ENCODE assay signal across 7 cellular contexts in the genomic region with DNA sequence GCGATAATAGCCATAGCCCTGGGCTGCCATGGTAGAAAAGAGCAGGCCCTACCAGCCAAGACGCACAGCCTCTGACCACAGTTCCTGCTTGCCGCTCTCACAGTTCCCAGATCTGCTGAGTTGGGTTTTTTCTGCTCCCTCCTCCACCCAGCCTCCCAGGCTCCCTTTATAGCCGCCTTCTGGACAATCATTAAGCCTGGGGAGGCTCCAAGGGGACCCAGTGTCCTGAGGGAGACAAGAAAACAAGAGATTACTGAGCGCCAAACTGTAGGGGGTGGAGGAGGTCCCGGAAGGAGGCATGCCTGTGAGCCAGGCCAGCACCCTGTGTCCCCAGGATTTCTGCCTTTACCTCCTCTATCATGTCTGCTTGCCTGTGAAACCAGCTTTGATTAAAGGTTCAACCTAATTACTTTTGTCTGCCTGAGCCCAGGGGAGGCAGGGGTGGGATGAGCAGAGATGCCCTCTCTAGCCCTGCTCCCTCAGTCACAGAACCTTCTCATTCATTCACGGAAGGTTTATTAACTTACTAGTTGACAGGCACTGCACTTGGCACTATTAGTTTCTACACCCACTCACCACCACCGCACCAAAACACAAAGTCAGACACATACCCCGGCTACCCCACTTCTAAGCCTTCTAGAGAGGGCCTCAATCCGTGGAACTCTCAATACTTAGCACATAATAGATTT. TPM values are rescaled to one million over a fixed set of nuclear protein-coding genes. Genes with fewer than 3 reads are reported as not detected.
DNase-seq lines count a peak whose midpoint lies in the region; ATAC-seq and TF ChIP-seq lines count a peak whose summit lies in the region.

No MANE protein-coding gene starts in this region.

- H3K4me3 ChIP-seq in esophagus (ENCODE audit: low read depth in 1 of 2, low read length in 2 of 2) (peak overlapping the region; percentile 57 to 82), neuronal stem cell (ENCODE audit: low read length in 2 of 2) (peak overlapping the region; percentile 88 to 89)

- no peaks in the 10 kb centered on the region for H3K27me3 Mint-ChIP-seq in WTC11 (ENCODE audit: low read depth)

- peak overlapping the region; percentile 78 for H3K27ac Mint-ChIP-seq in WTC11

- no peak overlapping the region for H3K4ac ChIP-seq in neuronal stem cell (ENCODE audit: low read length)

- peaks cover 19% of the 10 kb centered on the region for H3K79me1 ChIP-seq in neuronal stem cell (ENCODE audit: low read depth, low read length)

- peak overlapping the region; percentile 5 for H3K23ac ChIP-seq in neuronal stem cell (ENCODE audit: low read depth, low read length, poor library complexity)

- no peak overlapping the region for H4K91ac ChIP-seq in neuronal stem cell (ENCODE audit: low read depth, low read length, poor library complexity)

- H3K9me3 Mint-ChIP-seq in WTC11: no peaks in the 10 kb centered on the region

- CTCF ChIA-PET in WTC11 (lab: Charles Lee): interaction anchor here (1.0 to 2.7 kb wide), 3 partner anchors 12 to 117 kb away, joined by 3 to 10 read pairs (median 6); a partner anchor contains a TSS

- H2BK15ac ChIP-seq in neuronal stem cell (ENCODE audit: low read length): no peak overlapping the region

- H3K4me1 ChIP-seq in esophagus (ENCODE audit: control insufficient read depth in 2 of 2, insufficient read depth in 2 of 2, low read length in 1 of 2) (peaks cover 4 to 14% of the 10 kb centered on the region in 2 donors), neuronal stem cell (ENCODE audit: control insufficient read depth in 2 of 2, insufficient read depth in 1 of 2, low read depth in 1 of 2, low read length in 2 of 2) (peaks cover 6 to 12% of the 10 kb centered on the region in 2 donors)

- H3K27me3 ChIP-seq in esophagus (ENCODE audit: control insufficient read depth in 1 of 2, insufficient read depth in 2 of 2, low read length in 2 of 2) (no peaks in the 10 kb centered on the region), neuronal stem cell (ENCODE audit: control insufficient read depth in 3 of 3, insufficient read depth in 3 of 3, low read depth in 1 of 3, low read length in 3 of 3) (no peaks in the 10 kb centered on the region)

- peak overlapping the region; percentile 88 for H3K4me2 ChIP-seq in neuronal stem cell (ENCODE audit: insufficient read depth, low read length, poor library complexity, severe bottlenecking)

- peak overlapping the region; percentile 82 for H2AK5ac ChIP-seq in neuronal stem cell (ENCODE audit: low read depth, low read length)

- H2BK12ac ChIP-seq in neuronal stem cell (ENCODE audit: low read length): no peak overlapping the region

- peaks cover 30% of the 10 kb centered on the region for H3K36me3 Mint-ChIP-seq in WTC11

- H3K4me1 Mint-ChIP-seq in WTC11: peaks cover 19% of the 10 kb centered on the region

- H2BK120ac ChIP-seq in neuronal stem cell (ENCODE audit: low read depth, low read length): no peak overlapping the region

- no peak overlapping the region for H3K14ac ChIP-seq in neuronal stem cell (ENCODE audit: low read length)

- H4K8ac ChIP-seq in neuronal stem cell (ENCODE audit: low read depth, low read length): no peak overlapping the region

- whole genome bisulfite sequencing in esophagus, 2 donors: 33 to 54% methylated on average over 10 of the region's 10 CpGs
- no CpG with 5 or more reads among the region's 10 CpGs for WGBS in neuronal stem cell (ENCODE audit: extremely low coverage in 2 of 2, insufficient read length in 2 of 2, insufficient replicate concordance in 1 of 2), 2 donors

- peak overlapping the region; percentile 9 for H3K18ac ChIP-seq in neuronal stem cell (ENCODE audit: low read length)

- POLR2A ChIA-PET in WTC11 (lab: Charles Lee): interaction anchor here (1.5 to 1.9 kb wide), 2 partner anchors 10 to 11 kb away, joined by 4 to 5 read pairs; a partner anchor contains a TSS

- H3K27ac ChIP-seq in esophagus (ENCODE audit: low read depth in 2 of 2, low read length in 1 of 2): peak overlapping the region; percentile 42 to 92
- H3K27ac ChIP-seq in neuronal stem cell (replicated peaks; ENCODE audit: low read length): no peak overlapping the region

- H3K9ac ChIP-seq in neuronal stem cell (ENCODE audit: low read depth, low read length, poor library complexity): peak overlapping the region; percentile 47

- H3K4me3 Mint-ChIP-seq in WTC11: peak overlapping the region; percentile 76

- peak overlapping the region; percentile 97 for H2AFZ ChIP-seq in neuronal stem cell (ENCODE audit: low read length)

- no peak for TF ChIP-seq CTCF in WTC11 (IDR thresholded peaks at IDR 0.05)

- no peaks in the 10 kb centered on the region for H3K9me3 ChIP-seq in esophagus (ENCODE audit: control insufficient read depth in 2 of 2, insufficient read depth in 1 of 2, low read depth in 1 of 2, low read length in 1 of 2)
- H3K9me3 ChIP-seq in neuronal stem cell (replicated peaks in 1 of 2; ENCODE audit: control insufficient read depth in 2 of 2, insufficient read depth in 1 of 2, low read depth in 1 of 2, low read length in 2 of 2): no peaks in the 10 kb centered on the region

- no peak overlapping the region for H2BK5ac ChIP-seq in neuronal stem cell (ENCODE audit: low read length)

- DNase-seq in WTC11 (ENCODE audit: low spot score) (no peak), neuronal stem cell (ENCODE audit: low spot score) (no peak), NCI-H774 (lab: John Stamatoyannopoulos, UW) (no peak), SIG-M5 treated with dmso at 0.1 percent for 504 hours (lab: John Stamatoyannopoulos, UW; ENCODE audit: unreplicated experiment) (no peak)

- H3K36me3 ChIP-seq in esophagus (ENCODE audit: control insufficient read depth in 2 of 2, insufficient read depth in 2 of 2, low read length in 1 of 2): peaks cover 5 to 11% of the 10 kb centered on the region in 2 donors
- H3K36me3 ChIP-seq in neuronal stem cell (replicated peaks in 1 of 2; ENCODE audit: control insufficient read depth in 2 of 2, insufficient read depth in 2 of 2, low read length in 2 of 2): peaks cover 37 to 47% of the 10 kb centered on the region in 2 donors

- peak; percentile 11 for ATAC-seq in GM18861 (IDR thresholded peaks at IDR 0.05; ENCODE audit: unreplicated experiment)
- ATAC-seq in HG03045 (IDR thresholded peaks at IDR 0.05; ENCODE audit: unreplicated experiment): peak; percentile 0
- ATAC-seq in WTC11: no peak

TF ChIP-seq in WTC11, 78 proteins besides CTCF, POLR2A, EP300 and RAD21 (continues in another document):
- TF ChIP-seq, protein P1, sequence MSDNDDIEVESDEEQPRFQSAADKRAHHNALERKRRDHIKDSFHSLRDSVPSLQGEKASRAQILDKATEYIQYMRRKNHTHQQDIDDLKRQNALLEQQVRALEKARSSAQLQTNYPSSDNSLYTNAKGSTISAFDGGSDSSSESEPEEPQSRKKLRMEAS (CRISPR knock-in tag; IDR thresholded peaks at IDR 0.05): no peak
- TF ChIP-seq SMAD3 (CRISPR knock-in tag; IDR thresholded peaks at IDR 0.05; ENCODE audit: borderline replicate concordance) (no peak), NR2C2 (CRISPR knock-in tag; IDR thresholded peaks at IDR 0.05) (no peak), OVOL2 (CRISPR knock-in tag; IDR thresholded peaks at IDR 0.05; ENCODE audit: borderline replicate concordance) (no peak), HMGA2 (CRISPR knock-in tag; IDR thresholded peaks at IDR 0.05) (no peak)
- TF ChIP-seq, protein P2, sequence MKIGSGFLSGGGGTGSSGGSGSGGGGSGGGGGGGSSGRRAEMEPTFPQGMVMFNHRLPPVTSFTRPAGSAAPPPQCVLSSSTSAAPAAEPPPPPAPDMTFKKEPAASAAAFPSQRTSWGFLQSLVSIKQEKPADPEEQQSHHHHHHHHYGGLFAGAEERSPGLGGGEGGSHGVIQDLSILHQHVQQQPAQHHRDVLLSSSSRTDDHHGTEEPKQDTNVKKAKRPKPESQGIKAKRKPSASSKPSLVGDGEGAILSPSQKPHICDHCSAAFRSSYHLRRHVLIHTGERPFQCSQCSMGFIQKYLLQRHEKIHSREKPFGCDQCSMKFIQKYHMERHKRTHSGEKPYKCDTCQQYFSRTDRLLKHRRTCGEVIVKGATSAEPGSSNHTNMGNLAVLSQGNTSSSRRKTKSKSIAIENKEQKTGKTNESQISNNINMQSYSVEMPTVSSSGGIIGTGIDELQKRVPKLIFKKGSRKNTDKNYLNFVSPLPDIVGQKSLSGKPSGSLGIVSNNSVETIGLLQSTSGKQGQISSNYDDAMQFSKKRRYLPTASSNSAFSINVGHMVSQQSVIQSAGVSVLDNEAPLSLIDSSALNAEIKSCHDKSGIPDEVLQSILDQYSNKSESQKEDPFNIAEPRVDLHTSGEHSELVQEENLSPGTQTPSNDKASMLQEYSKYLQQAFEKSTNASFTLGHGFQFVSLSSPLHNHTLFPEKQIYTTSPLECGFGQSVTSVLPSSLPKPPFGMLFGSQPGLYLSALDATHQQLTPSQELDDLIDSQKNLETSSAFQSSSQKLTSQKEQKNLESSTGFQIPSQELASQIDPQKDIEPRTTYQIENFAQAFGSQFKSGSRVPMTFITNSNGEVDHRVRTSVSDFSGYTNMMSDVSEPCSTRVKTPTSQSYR (CRISPR knock-in tag; IDR thresholded peaks at IDR 0.05): no peak
- TF ChIP-seq, protein P3, sequence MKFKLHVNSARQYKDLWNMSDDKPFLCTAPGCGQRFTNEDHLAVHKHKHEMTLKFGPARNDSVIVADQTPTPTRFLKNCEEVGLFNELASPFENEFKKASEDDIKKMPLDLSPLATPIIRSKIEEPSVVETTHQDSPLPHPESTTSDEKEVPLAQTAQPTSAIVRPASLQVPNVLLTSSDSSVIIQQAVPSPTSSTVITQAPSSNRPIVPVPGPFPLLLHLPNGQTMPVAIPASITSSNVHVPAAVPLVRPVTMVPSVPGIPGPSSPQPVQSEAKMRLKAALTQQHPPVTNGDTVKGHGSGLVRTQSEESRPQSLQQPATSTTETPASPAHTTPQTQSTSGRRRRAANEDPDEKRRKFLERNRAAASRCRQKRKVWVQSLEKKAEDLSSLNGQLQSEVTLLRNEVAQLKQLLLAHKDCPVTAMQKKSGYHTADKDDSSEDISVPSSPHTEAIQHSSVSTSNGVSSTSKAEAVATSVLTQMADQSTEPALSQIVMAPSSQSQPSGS (CRISPR knock-in tag; IDR thresholded peaks at IDR 0.05; ENCODE audit: borderline replicate concordance, low read depth): no peak

RNA-seq across cellular contexts. Expression of a gene that starts 1.2 kb away (rescaled TPM):
- 48.6 to 57.0 TPM (median 54.5 TPM) in 3 replicates for total RNA-seq in WTC11 (2021)
- polyA plus RNA-seq in esophagus: 1 to 10 TPM; 7.3 to 9.3 TPM
- 44.0 TPM for polyA plus RNA-seq in neuronal stem cell (2013, experiment 1 of 2)
- polyA plus RNA-seq in neuronal stem cell (2013, experiment 2 of 2): 44.3 TPM

RNA-seq across cellular contexts. Expression of a gene that starts 10.9 kb away (rescaled TPM):
- total RNA-seq in WTC11 (2021): 65.1 to 75.7 TPM (median 65.5 TPM) in 3 replicates
- 10 to 100 TPM; 11.7 to 32.5 TPM for polyA plus RNA-seq in esophagus
- polyA plus RNA-seq in neuronal stem cell (2013, experiment 1 of 2): 72.1 TPM
- 74.9 TPM for polyA plus RNA-seq in neuronal stem cell (2013, experiment 2 of 2)

RNA-seq across cellular contexts. Expression of a gene that starts 11.3 kb away (rescaled TPM):
- 1,349 to 1,504 TPM (median 1,464 TPM) in 3 replicates for total RNA-seq in WTC11 (2021)
- 1,000 to 10,000 TPM; 1,420 to 2,000 TPM for polyA plus RNA-seq in esophagus
- polyA plus RNA-seq in neuronal stem cell (2013, experiment 1 of 2): 3,221 TPM
- 3,219 TPM for polyA plus RNA-seq in neuronal stem cell (2013, experiment 2 of 2)

RNA-seq across cellular contexts. Expression of a gene that starts 27.5 kb away (rescaled TPM):
- 212 to 276 TPM (median 218 TPM) in 3 replicates for total RNA-seq in WTC11 (2021)
- polyA plus RNA-seq in esophagus: 10 to 100 TPM; 32.9 to 39.1 TPM
- 76.2 TPM for polyA plus RNA-seq in neuronal stem cell (2013, experiment 1 of 2)
- 79.0 TPM for polyA plus RNA-seq in neuronal stem cell (2013, experiment 2 of 2)

RNA-seq across cellular contexts. Expression of a gene that starts 31.5 kb away (rescaled TPM):
- total RNA-seq in WTC11 (2021): 39.1 to 42.1 TPM (median 41.7 TPM) in 3 replicates
- 10 to 100 TPM; 18.2 to 52.1 TPM for polyA plus RNA-seq in esophagus
- polyA plus RNA-seq in neuronal stem cell (2013, experiment 1 of 2): 18.7 TPM
- 20.9 TPM for polyA plus RNA-seq in neuronal stem cell (2013, experiment 2 of 2)
